ENCODE assay signal across 8 cellular contexts in the genomic region with DNA sequence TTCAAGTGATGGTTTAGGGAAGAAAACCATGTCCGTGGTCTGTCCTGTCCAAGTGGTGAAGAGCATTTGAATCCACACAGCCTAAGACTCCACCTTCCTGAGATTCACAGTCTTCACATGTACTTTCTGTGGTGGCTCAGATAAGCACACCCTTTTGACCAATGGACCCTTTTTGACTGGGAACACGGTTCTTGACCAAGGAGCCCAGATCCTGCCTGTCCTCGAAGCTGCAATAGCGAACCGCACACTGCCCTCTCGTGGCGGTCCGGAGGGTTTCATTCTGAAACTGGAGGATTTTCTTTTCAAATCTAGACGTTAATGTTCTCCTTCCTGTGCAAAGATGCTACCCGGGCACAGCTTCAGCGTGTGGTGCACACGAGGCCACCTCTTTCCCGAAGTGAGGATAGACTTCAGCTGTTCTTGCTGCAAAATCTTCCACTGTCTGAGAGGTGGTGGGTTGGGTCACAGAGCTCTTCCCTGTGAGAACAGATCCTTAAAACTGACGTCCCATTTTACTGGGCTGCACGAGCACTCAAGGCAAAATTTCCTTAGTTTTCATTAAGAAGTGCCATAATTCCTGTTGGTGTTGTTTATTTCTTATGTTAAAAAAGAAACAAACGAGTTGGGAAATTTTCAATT.
A peak's percentile ranks its signal among the peaks of the same experiment; 100 is the strongest.
DNase-seq lines count a peak whose midpoint lies in the region; ATAC-seq and TF ChIP-seq lines count a peak whose summit lies in the region.

No MANE protein-coding gene starts in this region.

- ATAC-seq in GM21381 (IDR thresholded peaks at IDR 0.05; ENCODE audit: unreplicated experiment), result peak; percentile 49
- no peak for ATAC-seq in activated B cell treated with CpG ODN at 0.5 μM for 24 hours (ENCODE audit: low read depth)
- ATAC-seq in HG02588 (IDR thresholded peaks at IDR 0.05; ENCODE audit: unreplicated experiment), result no peak

- H3K4me3 ChIP-seq in breast epithelium, result no peak overlapping the region

- no peaks in the 10 kb centered on the region for H3K9me3 Mint-ChIP-seq in activated B cell treated with CpG ODN at 0.5 μM for 24 hours

- CTCF ChIA-PET in activated B cell treated with CpG ODN at 0.5 μM for 24 hours (lab: Charles Lee), result interaction anchor here (0.8 to 5.4 kb wide), 21 partner anchors 10 to 866 kb away, joined by 3 to 27 read pairs (median 3); partner anchors contain the start of gene SYNJ2

- no peaks in the 10 kb centered on the region for H3K27me3 ChIP-seq in breast epithelium

- H3K27me3 Mint-ChIP-seq in activated B cell treated with CpG ODN at 0.5 μM for 24 hours, result no peaks in the 10 kb centered on the region

- TF ChIP-seq POLR2A in breast epithelium (IDR thresholded peaks at IDR 0.05), result no peak

- H3K9me3 ChIP-seq in breast epithelium, result no peaks in the 10 kb centered on the region

- H3K36me3 ChIP-seq in breast epithelium, result no peaks in the 10 kb centered on the region

- peak; percentile 90 for DNase-seq in Ammon's horn (ENCODE audit: low spot score)
- peak; percentile 2 for DNase-seq in NCI-H2196 treated with DMSO at 0.1 percent for 48 hours (lab: John Stamatoyannopoulos, UW; ENCODE audit: unreplicated experiment)
- peak; percentile 57 for DNase-seq in activated B cell treated with CpG ODN at 0.5 μM for 24 hours
- DNase-seq in breast epithelium (ENCODE audit: low spot score in 2 of 2), result peak in 1 of 2 donors; percentile 70
- peak; percentile 66 for DNase-seq in iris pigment epithelial cell (ENCODE audit: low read depth)
- DNase-seq in stimulated activated CD4-positive, alpha-beta T cell treated with anti-CD3 and anti-CD28 coated beads, Interleukin-1b, Interleukin-23, amount 100 ng/mL, for 1 hour (ENCODE audit: low read depth in 2 of 2), result peak; percentile 23 to 55

- POLR2A ChIA-PET in activated B cell treated with CpG ODN at 0.5 μM for 24 hours (lab: Charles Lee), result interaction anchor here (1.3 kb wide), 2 partner anchors 46 to 90 kb away, joined by 5 to 7 read pairs; partner anchors contain the start of gene SYNJ2

- H3K4me1 ChIP-seq in breast epithelium, result no peaks in the 10 kb centered on the region

- H3K27ac Mint-ChIP-seq in activated B cell treated with CpG ODN at 0.5 μM for 24 hours, result peak overlapping the region; percentile 42

- intact Hi-C loops in activated B cell treated with CpG ODN at 0.5 μM for 24 hours (cut with micrococcal nuclease), result loop anchor here (1.0 to 5.0 kb wide), 7 partner anchors 46 to 760 kb away; partner anchors contain the start of gene SYNJ2
- intact Hi-C loops in breast epithelium (cut with DNase I; ENCODE audit: low total_unique reads), result loop anchor here (10.0 kb wide), 1 partner anchor 307 kb away; no protein-coding TSS in a partner anchor

- no peak overlapping the region for H3K4me3 Mint-ChIP-seq in activated B cell treated with CpG ODN at 0.5 μM for 24 hours

- peak; percentile 74 for TF ChIP-seq CTCF in activated B cell treated with CpG ODN at 0.5 μM for 24 hours (IDR thresholded peaks at IDR 0.05)
- TF ChIP-seq CTCF in breast epithelium (IDR thresholded peaks at IDR 0.05), result peak; percentile 55 to 84 (median 78)

- H3K4me1 Mint-ChIP-seq in activated B cell treated with CpG ODN at 0.5 μM for 24 hours, result peaks cover 3% of the 10 kb centered on the region

- H3K27ac ChIP-seq in breast epithelium, result no peak overlapping the region

- H3K36me3 Mint-ChIP-seq in activated B cell treated with CpG ODN at 0.5 μM for 24 hours (ENCODE audit: low read depth), result peaks cover 54% of the 10 kb centered on the region
